ENCODE assay signal across 17 cellular contexts in the genomic region with DNA sequence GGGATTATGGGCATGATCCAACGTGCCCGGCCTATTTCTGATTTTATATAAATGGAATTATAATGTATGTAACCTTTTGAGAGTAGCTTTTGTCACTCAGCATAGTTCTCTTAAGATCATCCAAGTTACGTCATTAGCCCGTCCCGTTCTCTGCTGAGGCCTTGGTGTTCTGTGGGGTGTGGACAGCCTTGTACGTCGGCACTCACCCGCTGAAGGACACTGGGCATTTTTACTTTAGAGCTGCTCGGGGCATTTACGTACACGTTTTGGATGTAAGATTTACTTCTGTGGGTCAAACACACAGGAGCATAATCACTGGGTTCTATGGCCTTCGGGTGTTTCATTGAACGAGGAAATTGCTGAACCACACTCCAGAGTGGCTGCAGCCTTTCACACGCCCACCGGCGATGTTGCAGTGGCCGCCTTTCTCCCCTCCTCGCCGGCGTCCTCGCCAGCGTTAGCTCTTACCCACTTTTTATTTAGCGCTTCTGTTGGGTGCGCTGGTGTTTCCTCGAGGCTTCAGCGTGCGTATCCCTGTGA.
DNase-seq lines count a peak whose midpoint lies in the region; ATAC-seq and TF ChIP-seq lines count a peak whose summit lies in the region.
"Had no signal": no experiment of that assay in that cellular context is flagged by ENCODE, and none has a peak within 500 bp of the region (broad histone marks: within the 10 kb centered on the region; RNA-seq: fewer than 3 reads in every experiment).

No MANE protein-coding gene starts in this region.

- intact Hi-C loops in natural killer cell (cut with micrococcal nuclease): no loop called here
- intact Hi-C loops in uterus (cut with DNase I; ENCODE audit: low total_unique reads): no loop called here

- H3K4me1 Mint-ChIP-seq in natural killer cell (peaks cover 51 to 53% of the 10 kb centered on the region in 2 donors), brain (peaks cover 4% of the 10 kb centered on the region)
- peaks cover 30 to 35% of the 10 kb centered on the region in 2 donors for H3K4me1 Mint-ChIP-seq in natural killer cell treated with Interleukin-12 subunit alpha and Interleukin-12 subunit beta and Interleukin-15 and Interleukin-18, amount 100 ng/mL, for 72 hours (ENCODE audit: low read depth in 2 of 2)

- no peak overlapping the region for H3K4me3 ChIP-seq in mesodermal cell (ENCODE audit: extremely low read depth, insufficient read depth, low read length, poor library complexity, severe bottlenecking)
- no peak overlapping the region for H3K4me3 ChIP-seq in uterus
- H3K4me3 ChIP-seq: heart right ventricle, vagina had no signal

- peaks cover 11 to 12% of the 10 kb centered on the region in 2 donors for H3K9me3 Mint-ChIP-seq in natural killer cell
- peaks cover 14% of the 10 kb centered on the region for H3K9me3 Mint-ChIP-seq in natural killer cell treated with Interleukin-12 subunit alpha and Interleukin-12 subunit beta and Interleukin-15 and Interleukin-18, amount 100 ng/mL, for 72 hours
- H3K9me3 Mint-ChIP-seq in brain: peaks cover 12 to 16% (median 15%) of the 10 kb centered on the region in 5 experiments

- peak overlapping the region; percentile 49 for H3K27ac ChIP-seq in mesodermal cell (ENCODE audit: low read depth, low read length, severe bottlenecking)
- no peak overlapping the region for H3K27ac ChIP-seq in uterus
- H3K27ac ChIP-seq: heart right ventricle, vagina, VCaP had no signal

- H3K27ac Mint-ChIP-seq in natural killer cell (peak overlapping the region; percentile 36 to 51), brain (peak overlapping the region; percentile 42 to 98 (median 66))
- H3K27ac Mint-ChIP-seq in natural killer cell treated with Interleukin-12 subunit alpha and Interleukin-12 subunit beta and Interleukin-15 and Interleukin-18, amount 100 ng/mL, for 72 hours: peak overlapping the region in 1 of 2 donors; percentile 16

- H3K4me1 ChIP-seq in mesodermal cell (ENCODE audit: control insufficient read depth, insufficient read depth, low read length, poor library complexity, severe bottlenecking): peaks cover 22% of the 10 kb centered on the region
- no peaks in the 10 kb centered on the region for H3K4me1 ChIP-seq in uterus

- TF ChIP-seq POLR2A in uterus (IDR thresholded peaks at IDR 0.05): no peak

- WGBS in mesodermal cell (ENCODE audit: insufficient coverage in 2 of 2), 2 experiments: 94 to 95% methylated on average over 24 to 25 of the region's 27 CpGs

- H3K27me3 Mint-ChIP-seq in natural killer cell (ENCODE audit: low read depth in 2 of 2) (peaks cover 0 to 3% of the 10 kb centered on the region in 2 donors), brain (no peaks in the 10 kb centered on the region)
- H3K27me3 Mint-ChIP-seq in natural killer cell treated with Interleukin-12 subunit alpha and Interleukin-12 subunit beta and Interleukin-15 and Interleukin-18, amount 100 ng/mL, for 72 hours: no peaks in the 10 kb centered on the region
- H3K27me3 Mint-ChIP-seq: dendritic cell treated with granulocyte-macrophage colony-stimulating factor and Interleukin-4, amounts not matched to agents 40 ng/mL and 50 ng/mL, for 4 days had no signal

- no peak for DNase-seq in natural killer cell
- no peak for DNase-seq in natural killer cell treated with Interleukin-12 subunit alpha and Interleukin-12 subunit beta and Interleukin-15 and Interleukin-18, amount 100 ng/mL, for 72 hours (ENCODE audit: low spot score)
- DNase-seq in stimulated activated CD4-positive, alpha-beta T cell treated with anti-CD3 and anti-CD28 coated beads, Interleukin-12 subunit alpha, Interleukin-12 subunit beta, amount 100 ng/mL, for 4 hours: no peak
- no peak for DNase-seq in uterus
- DNase-seq in OCI-M2 (lab: John Stamatoyannopoulos, UW; ENCODE audit: unreplicated experiment): no peak
- DNase-seq: heart right ventricle; MM.1S; NCI-H187 treated with DMSO at 0.1 percent for 48 hours; NCI-H345; NK-92 treated with Interleukin-12 subunit alpha and Interleukin-12 subunit beta, amount 100 ng/mL, for 24 hours; retina had no signal

- no peaks in the 10 kb centered on the region for H3K27me3 ChIP-seq in uterus
- H3K27me3 ChIP-seq: heart right ventricle, vagina had no signal

- ATAC-seq in natural killer cell (no peak), GM21515 (IDR thresholded peaks at IDR 0.05; ENCODE audit: unreplicated experiment) (no peak)
- ATAC-seq in natural killer cell treated with Interleukin-12 subunit alpha and Interleukin-12 subunit beta and Interleukin-15 and Interleukin-18, amount 100 ng/mL, for 72 hours: no peak

- H3K36me3 Mint-ChIP-seq in natural killer cell (peaks cover 24% of the 10 kb centered on the region), brain (peaks cover 82% of the 10 kb centered on the region)
- peaks cover 44% of the 10 kb centered on the region for H3K36me3 Mint-ChIP-seq in natural killer cell treated with Interleukin-12 subunit alpha and Interleukin-12 subunit beta and Interleukin-15 and Interleukin-18, amount 100 ng/mL, for 72 hours

- H3K9me3 ChIP-seq in mesodermal cell (ENCODE audit: control insufficient read depth, low read length) (no peaks in the 10 kb centered on the region), uterus (no peaks in the 10 kb centered on the region)
- H3K9me3 ChIP-seq: vagina had no signal

- H3K36me3 ChIP-seq in mesodermal cell (ENCODE audit: control insufficient read depth, insufficient read depth, low read length) (peaks cover 59% of the 10 kb centered on the region), uterus (no peaks in the 10 kb centered on the region)

- TF ChIP-seq CTCF in natural killer cell (IDR thresholded peaks at IDR 0.05) (no peak), brain (conservative IDR thresholded peaks at IDR 0.05) (no peak), uterus (IDR thresholded peaks at IDR 0.05) (no peak)

- H3K4me3 Mint-ChIP-seq in natural killer cell: peak overlapping the region; percentile 13
- H3K4me3 Mint-ChIP-seq in natural killer cell treated with Interleukin-12 subunit alpha and Interleukin-12 subunit beta and Interleukin-15 and Interleukin-18, amount 100 ng/mL, for 72 hours: no peak overlapping the region
- H3K4me3 Mint-ChIP-seq in brain: no peak overlapping the region
- H3K4me3 Mint-ChIP-seq: dendritic cell treated with granulocyte-macrophage colony-stimulating factor and Interleukin-4, amounts not matched to agents 40 ng/mL and 50 ng/mL, for 4 days had no signal
